ENCODE assay signal across 8 cellular contexts in the genomic region with DNA sequence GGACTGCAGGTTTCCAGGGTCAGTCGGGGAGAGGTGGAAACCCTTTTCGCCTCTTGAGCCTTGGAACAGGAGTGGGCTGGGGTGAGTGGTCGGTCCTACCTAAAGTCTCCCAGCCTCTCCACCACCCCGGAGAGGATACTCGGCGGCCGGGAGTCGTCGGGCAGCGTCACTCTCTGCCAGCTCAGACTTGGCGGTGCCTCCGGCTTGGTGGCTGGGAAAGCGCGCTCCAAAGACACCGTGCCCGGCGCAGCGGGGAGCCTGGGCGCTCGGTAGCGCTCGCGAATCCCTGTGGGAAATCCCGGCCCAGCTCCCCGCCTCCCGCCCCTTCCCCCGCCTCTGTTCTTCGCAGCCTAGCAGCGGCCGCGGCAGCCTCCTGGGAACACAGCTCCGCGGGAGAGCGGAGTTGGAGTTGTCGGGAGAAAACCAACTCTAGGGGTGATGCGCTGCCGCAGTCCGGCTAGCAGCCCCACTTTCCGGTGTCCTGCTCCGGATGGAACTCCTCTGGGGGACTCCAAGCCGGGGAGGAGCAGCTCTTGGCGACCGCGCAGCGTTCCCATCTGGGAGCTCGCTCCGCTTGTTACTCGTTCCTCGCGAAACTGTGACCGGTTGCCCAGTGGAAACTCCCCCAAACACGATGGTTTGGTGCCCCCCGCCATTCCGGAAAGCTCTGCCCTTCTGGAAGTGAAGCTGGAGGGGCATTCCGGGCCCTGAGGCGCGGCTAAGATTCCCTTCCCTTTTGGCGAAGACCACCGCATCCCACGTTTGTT. TPM values are rescaled to one million over a fixed set of nuclear protein-coding genes. Genes with fewer than 3 reads are reported as not detected.
A peak's percentile ranks its signal among the peaks of the same experiment; 100 is the strongest.
DNase-seq lines count a peak whose midpoint lies in the region; ATAC-seq, FAIRE-seq and TF ChIP-seq lines count a peak whose summit lies in the region.

No MANE protein-coding gene starts in this region.

- no peaks in the 10 kb centered on the region for H3K36me3 Mint-ChIP-seq in activated T-cell treated with anti-CD3 and anti-CD28 coated beads, Interleukin-2, amount 50 U/mL, for 24 hours (ENCODE audit: low read depth)

- no peaks in the 10 kb centered on the region for H3K36me3 ChIP-seq in WERI-Rb-1
- H3K36me3 ChIP-seq in kidney (ENCODE audit: control insufficient read depth in 1 of 2, insufficient read depth in 2 of 2, low read length in 2 of 2): no peaks in the 10 kb centered on the region
- no peaks in the 10 kb centered on the region for H3K36me3 ChIP-seq in transverse colon

- DNase-seq in activated T-cell treated with anti-CD3 and anti-CD28 coated beads, Interleukin-2, amount 50 U/mL, for 24 hours: no peak
- no peak for DNase-seq in activated T-cell treated with anti-CD3 and anti-CD28 coated beads, Interleukin-2, amount 50 U/mL, for 1 hour
- DNase-seq in WERI-Rb-1: peak; percentile 70
- peak; percentile 81 for DNase-seq in kidney
- DNase-seq in transverse colon: no peak
- DNase-seq in dedifferentiated amniotic fluid mesenchymal stem cell (ENCODE audit: extremely low spot score): no peak

- H3K27me3 Mint-ChIP-seq in activated T-cell treated with anti-CD3 and anti-CD28 coated beads, Interleukin-2, amount 50 U/mL, for 24 hours: peaks cover 70% of the 10 kb centered on the region

- peaks cover 0 to 5% of the 10 kb centered on the region in 2 donors for H3K4me1 ChIP-seq in kidney (ENCODE audit: control insufficient read depth in 1 of 2, insufficient read depth in 1 of 2, low read depth in 1 of 2, low read length in 2 of 2)
- H3K4me1 ChIP-seq in transverse colon: peaks cover 0 to 18% (median 13%) of the 10 kb centered on the region in 4 donors

- WGBS in transverse colon (ENCODE audit: low coverage in 1 of 2), 2 donors: 8% methylated on average over 31 of the region's 60 CpGs; no CpG with 5 or more reads in 1 of the 2 donors

- TF ChIP-seq CTCF in WERI-Rb-1 (IDR thresholded peaks at IDR 0.05; ENCODE audit: low read depth, low read length) (no peak), kidney (IDR thresholded peaks at IDR 0.05; ENCODE audit: borderline replicate concordance, extremely low read depth, insufficient read depth) (no peak), transverse colon (IDR thresholded peaks at IDR 0.05) (no peak)

- H3K4me3 Mint-ChIP-seq in activated T-cell treated with anti-CD3 and anti-CD28 coated beads, Interleukin-2, amount 50 U/mL, for 24 hours: peak overlapping the region; percentile 79

- H3K9me3 Mint-ChIP-seq in activated T-cell treated with anti-CD3 and anti-CD28 coated beads, Interleukin-2, amount 50 U/mL, for 24 hours: no peaks in the 10 kb centered on the region

- H3K27ac ChIP-seq in WERI-Rb-1 (no peak overlapping the region), kidney (ENCODE audit: low read depth in 2 of 2, low read length in 2 of 2) (no peak overlapping the region), transverse colon (peak overlapping the region in 1 of 4 donors; percentile 75)

- H3K27ac Mint-ChIP-seq in activated T-cell treated with anti-CD3 and anti-CD28 coated beads, Interleukin-2, amount 50 U/mL, for 24 hours: no peak overlapping the region

- no peak for TF ChIP-seq EP300 in transverse colon (IDR thresholded peaks at IDR 0.05; ENCODE audit: low read depth)

- ATAC-seq in GM21423 (IDR thresholded peaks at IDR 0.05; ENCODE audit: unreplicated experiment) (no peak), HG02870 (IDR thresholded peaks at IDR 0.05; ENCODE audit: unreplicated experiment) (no peak)

- peak overlapping the region; percentile 62 for H3K4me3 ChIP-seq in WERI-Rb-1 (ENCODE audit: low read depth, low read length)
- H3K4me3 ChIP-seq in kidney (ENCODE audit: low read length in 2 of 2): peak overlapping the region; percentile 36 to 67
- peak overlapping the region in 3 of 4 donors; percentile 6 to 54 (median 30) for H3K4me3 ChIP-seq in transverse colon

- H3K9me3 ChIP-seq in WERI-Rb-1 (ENCODE audit: severe bottlenecking): no peaks in the 10 kb centered on the region
- H3K9me3 ChIP-seq in kidney (ENCODE audit: control insufficient read depth in 1 of 2, low read length in 2 of 2): no peaks in the 10 kb centered on the region
- no peaks in the 10 kb centered on the region for H3K9me3 ChIP-seq in transverse colon

- no peak overlapping the region for H3K9ac ChIP-seq in kidney (ENCODE audit: low read length in 2 of 2)

- peaks cover 13% of the 10 kb centered on the region for H3K4me1 Mint-ChIP-seq in activated T-cell treated with anti-CD3 and anti-CD28 coated beads, Interleukin-2, amount 50 U/mL, for 24 hours (ENCODE audit: low read depth)

- intact Hi-C loops in kidney (cut with DNase I): no loop called here
- intact Hi-C loops in transverse colon (cut with DNase I; ENCODE audit: low total_unique reads): loop anchor here (10.0 kb wide), 2 partner anchors 708 to 1098 kb away; no protein-coding TSS in a partner anchor

- H3K27me3 ChIP-seq in WERI-Rb-1 (ENCODE audit: insufficient read depth, low read depth, severe bottlenecking): peaks cover 17% of the 10 kb centered on the region
- H3K27me3 ChIP-seq in transverse colon: peaks cover 32% of the 10 kb centered on the region

- no peak for FAIRE-seq in kidney (lab: Jason Lieb, UNC)

- in situ Hi-C loops in transverse colon (cut with MboI; ENCODE audit: low pct_ligation_motif_present in 1 of 4, low pct_unique_long_range_greater_than_20kb in 1 of 4, low sequenced_read_pairs in 3 of 4): loop anchor here (25.0 kb wide), 3 partner anchors 691 to 1091 kb away; no protein-coding TSS in a partner anchor

- TF ChIP-seq POLR2A in transverse colon (IDR thresholded peaks at IDR 0.05): no peak

RNA-seq across cellular contexts. Expression of gene EPHB1, which starts 1.4 kb away (rescaled TPM):
- total RNA-seq in kidney: 3.2 TPM
- polyA plus RNA-seq in kidney (ENCODE audit: insufficient read depth, low read depth, low replicate concordance): 0.39 TPM
- 1 to 10 TPM in 2 of 4 donors, under 1 TPM in 2; 0.82 to 2.2 (median 1.2) TPM for total RNA-seq in transverse colon

Comparison
In these comparisons a context has a peak if more than half of its experiments do, and no peak if none do; other contexts are left out.
1. DNase-seq: peak in WERI-Rb-1 (single experiment) and kidney (single experiment); none in activated T-cell treated with anti-CD3 and anti-CD28 coated beads, Interleukin-2, amount 50 U/mL, for 24 hours (single experiment), activated T-cell treated with anti-CD3 and anti-CD28 coated beads, Interleukin-2, amount 50 U/mL, for 1 hour (single experiment), transverse colon (single experiment) and dedifferentiated amniotic fluid mesenchymal stem cell (single experiment).
2. Peak in every context shown above with its lines, with median percentiles within 50 percentile points of each other: H3K4me3 ChIP-seq.